13 cellular contexts compared by ENCODE assay signal in genomic region chr9:112887377-112887776, GRCh38. TPM values are rescaled to one million over a fixed set of nuclear protein-coding genes. Genes with fewer than 3 reads are reported as not detected.
DNase-seq lines count a peak whose midpoint lies in the region; ATAC-seq and TF ChIP-seq lines count a peak whose summit lies in the region.
"Had no signal": no experiment of that assay in that cellular context is flagged by ENCODE, and none has a peak within 500 bp of the region (broad histone marks: within the 10 kb centered on the region; RNA-seq: fewer than 3 reads in every experiment).

No MANE protein-coding gene starts in this region.

- H3K4me3 ChIP-seq in SK-N-SH (ENCODE audit: low read depth in 2 of 2, low read length in 1 of 2) (no peak overlapping the region), brain microvascular endothelial cell (ENCODE audit: low read depth, low read length) (no peak overlapping the region), osteoblast (ENCODE audit: insufficient read depth, low read length) (no peak overlapping the region)
- H3K4me3 ChIP-seq: colonic mucosa, SJCRH30 had no signal

- H4K20me1 ChIP-seq in SK-N-SH (ENCODE audit: insufficient read depth) (no peaks in the 10 kb centered on the region), osteoblast (ENCODE audit: insufficient read depth, low read length) (no peaks in the 10 kb centered on the region)

- H3K36me3 ChIP-seq in SK-N-SH (replicated peaks in 1 of 2; ENCODE audit: control insufficient read depth in 1 of 2, insufficient read depth in 2 of 2, low read length in 1 of 2) (no peaks in the 10 kb centered on the region), brain microvascular endothelial cell (replicated peaks) (no peaks in the 10 kb centered on the region), osteoblast (ENCODE audit: insufficient read depth, low read length) (no peaks in the 10 kb centered on the region)
- H3K36me3 ChIP-seq: colonic mucosa, SJCRH30 had no signal

- TF ChIP-seq CTCF in SK-N-SH (IDR thresholded peaks at IDR 0.05) (peak; percentile 35), brain microvascular endothelial cell (IDR thresholded peaks at IDR 0.05; ENCODE audit: low read depth, low read length, missing control alignments) (peak; percentile 24), osteoblast (IDR thresholded peaks at IDR 0.05; ENCODE audit: extremely low read depth, low read depth, low read length) (peak; percentile 50)

- no peaks in the 10 kb centered on the region for H3K9me3 ChIP-seq in SK-N-SH
- H3K9me3 ChIP-seq in osteoblast (ENCODE audit: low read depth, low read length), result no peaks in the 10 kb centered on the region
- H3K9me3 ChIP-seq: colonic mucosa, SJCRH30 had no signal

- H3K27ac ChIP-seq in SK-N-SH (ENCODE audit: low read depth in 2 of 2, low read length in 1 of 2) (no peak overlapping the region), brain microvascular endothelial cell (no peak overlapping the region), osteoblast (ENCODE audit: low read depth, low read length) (no peak overlapping the region)
- H3K27ac ChIP-seq: colonic mucosa, SJCRH30 had no signal

- no peak for DNase-seq in SK-N-SH
- peak; percentile 75 for DNase-seq in KBM-7
- no peak for DNase-seq in brain microvascular endothelial cell
- DNase-seq in osteoblast (ENCODE audit: insufficient read length, low spot score, missing footprints), result no peak
- DNase-seq in effector CD4-positive, alpha-beta T cell, result no peak
- no peak for DNase-seq in SW 1271 (lab: John Stamatoyannopoulos, UW)
- DNase-seq: activated T-cell treated with anti-CD3 and anti-CD28 coated beads, Interleukin-2, amount 50 U/mL, for 24 hours; colonic mucosa; occipital lobe had no signal

- 65% methylated on average over 4 of the region's 5 CpGs for WGBS in SK-N-SH (ENCODE audit: low lambda C conversion rate)

- CTCF ChIA-PET in SK-N-SH (lab: Yijun Ruan, JAX), result interaction anchor here (1.4 to 1.5 kb wide), 2 partner anchors 10 kb away, joined by 5 read pairs; no protein-coding TSS in a partner anchor

- no peak overlapping the region for H3K4me2 ChIP-seq in SK-N-SH
- no peak overlapping the region for H3K4me2 ChIP-seq in osteoblast (ENCODE audit: insufficient read depth, low read length)

- peaks cover 0 to 5% of the 10 kb centered on the region in 2 experiments; a peak in 1 of 4 replicates for H3K4me1 ChIP-seq in SK-N-SH (ENCODE audit: control insufficient read depth in 1 of 2, insufficient read depth in 2 of 2, low read depth in 1 of 2, low read length in 1 of 2)
- H3K4me1 ChIP-seq in osteoblast (ENCODE audit: insufficient read depth, low read length), result peaks cover 21% of the 10 kb centered on the region
- H3K4me1 ChIP-seq: colonic mucosa, SJCRH30 had no signal

- in situ Hi-C loops in KBM-7 (cut with MboI; ENCODE audit: low pct_unique_long_range_greater_than_20kb, low sequenced_read_pairs) (no loop called here), brain microvascular endothelial cell (cut with HindIII; ENCODE audit: low pct_ligation_motif_present, low sequenced_read_pairs) (no loop called here)

- H3K9me2 ChIP-seq in SK-N-SH, result no peaks in the 10 kb centered on the region

- no peak for ATAC-seq in SK-N-SH treated with all-trans-retinoic acid at 6 μM for 48 hours
- no peak for ATAC-seq in GM19023 (IDR thresholded peaks at IDR 0.05; ENCODE audit: unreplicated experiment)

- POLR2A ChIA-PET in SK-N-SH (lab: Yijun Ruan, JAX), result no interaction called here

- H3K9ac ChIP-seq in SK-N-SH, result no peak overlapping the region

- H3K27me3 ChIP-seq in SK-N-SH (ENCODE audit: insufficient read depth) (no peaks in the 10 kb centered on the region), brain microvascular endothelial cell (replicated peaks) (peaks cover 16% of the 10 kb centered on the region), osteoblast (ENCODE audit: insufficient read depth, low read length) (no peaks in the 10 kb centered on the region)
- H3K27me3 ChIP-seq: SJCRH30 had no signal

- no peak for TF ChIP-seq RAD21 in SK-N-SH (IDR thresholded peaks at IDR 0.05; ENCODE audit: low read length)

- no peak for TF ChIP-seq EP300 in SK-N-SH (IDR thresholded peaks at IDR 0.05; ENCODE audit: borderline replicate concordance in 1 of 2, low read depth in 1 of 2, low read length in 1 of 2)

- no peaks in the 10 kb centered on the region for H3F3A ChIP-seq in SK-N-SH (replicated peaks; ENCODE audit: insufficient read depth)

- H2AFZ ChIP-seq in SK-N-SH (ENCODE audit: low read depth) (no peak overlapping the region), osteoblast (ENCODE audit: low read length) (no peak overlapping the region)

- H3K79me2 ChIP-seq in SK-N-SH (ENCODE audit: insufficient read depth) (no peaks in the 10 kb centered on the region), osteoblast (ENCODE audit: insufficient read depth, low read length) (no peaks in the 10 kb centered on the region)

TF ChIP-seq in SK-N-SH, 30 proteins besides CTCF, POLR2A, EP300 and RAD21:
- TF ChIP-seq FOXJ3 (CRISPR knock-in tag; IDR thresholded peaks at IDR 0.05) (no peak), PBX3 (IDR thresholded peaks at IDR 0.05) (no peak), EZH2phosphoT487 (IDR thresholded peaks at IDR 0.05; ENCODE audit: borderline replicate concordance, low read depth) (no peak), GATA2 (CRISPR knock-in tag; IDR thresholded peaks at IDR 0.05) (no peak), FOXM1 (IDR thresholded peaks at IDR 0.05; ENCODE audit: low read depth) (no peak)

TF ChIP-seq in SK-N-SH treated with all-trans-retinoic acid at 6 μM for 48 hours, 23 proteins besides CTCF, POLR2A, EP300 and RAD21 (continues in another document):
- no peak for TF ChIP-seq ZNF70 (CRISPR knock-in tag; IDR thresholded peaks at IDR 0.05)
- no peak for TF ChIP-seq ZNF565 (CRISPR knock-in tag; conservative IDR thresholded peaks at IDR 0.05; ENCODE audit: low read depth)
- TF ChIP-seq TOX (CRISPR knock-in tag; IDR thresholded peaks at IDR 0.05; ENCODE audit: borderline replicate concordance), result no peak
- TF ChIP-seq ARNTL (CRISPR knock-in tag; IDR thresholded peaks at IDR 0.05; ENCODE audit: borderline replicate concordance, low read depth), result no peak
- TF ChIP-seq SNAI2 (CRISPR knock-in tag; IDR thresholded peaks at IDR 0.05), result no peak
- TF ChIP-seq GLIS3 (CRISPR knock-in tag; IDR thresholded peaks at IDR 0.05), result no peak
- TF ChIP-seq PATZ1 (CRISPR knock-in tag; IDR thresholded peaks at IDR 0.05; ENCODE audit: borderline replicate concordance), result no peak
- TF ChIP-seq ISL1 (CRISPR knock-in tag; IDR thresholded peaks at IDR 0.05), result no peak
- no peak for TF ChIP-seq BACH2 (CRISPR knock-in tag; IDR thresholded peaks at IDR 0.05; ENCODE audit: borderline replicate concordance)
- no peak for TF ChIP-seq CREB5 (CRISPR knock-in tag; IDR thresholded peaks at IDR 0.05; ENCODE audit: low read depth)
- no peak for TF ChIP-seq ZNF8 (CRISPR knock-in tag; IDR thresholded peaks at IDR 0.05)
- no peak for TF ChIP-seq TSHZ2 (CRISPR knock-in tag; IDR thresholded peaks at IDR 0.05)
- no peak for TF ChIP-seq ZFP3 (CRISPR knock-in tag; IDR thresholded peaks at IDR 0.05)

RNA-seq across cellular contexts. Expression of gene SLC46A2, which starts 3.3 kb away (rescaled TPM):
- not detected in 2 replicates for polyA plus RNA-seq in SK-N-SH (2012; rRNA removed)
- polyA plus RNA-seq in SK-N-SH (2012; cell fraction: cytosol; rRNA removed), result not detected in 2 replicates
- polyA plus RNA-seq in SK-N-SH (2012; cell fraction: nucleus; rRNA removed), result not detected in 2 replicates
- under 0.01 TPM in 1 of 2 replicates, not detected in the other for total RNA-seq in osteoblast
- total RNA-seq: B cell, colonic mucosa, occipital lobe, SJCRH30 had no signal
